Comparison of ENCODE assay signal across 1 cellular context in genomic region chr1:25549273-25550154, GRCh38.
A peak's percentile ranks its signal among the peaks of the same experiment; 100 is the strongest.
TF ChIP-seq lines count a peak whose summit lies in the region.

No MANE protein-coding gene starts in this region.

TF ChIP-seq in K562, 482 proteins besides CTCF, POLR2A, EP300 and RAD21 (continued from another document and continues in another):
- TF ChIP-seq, protein P1, sequence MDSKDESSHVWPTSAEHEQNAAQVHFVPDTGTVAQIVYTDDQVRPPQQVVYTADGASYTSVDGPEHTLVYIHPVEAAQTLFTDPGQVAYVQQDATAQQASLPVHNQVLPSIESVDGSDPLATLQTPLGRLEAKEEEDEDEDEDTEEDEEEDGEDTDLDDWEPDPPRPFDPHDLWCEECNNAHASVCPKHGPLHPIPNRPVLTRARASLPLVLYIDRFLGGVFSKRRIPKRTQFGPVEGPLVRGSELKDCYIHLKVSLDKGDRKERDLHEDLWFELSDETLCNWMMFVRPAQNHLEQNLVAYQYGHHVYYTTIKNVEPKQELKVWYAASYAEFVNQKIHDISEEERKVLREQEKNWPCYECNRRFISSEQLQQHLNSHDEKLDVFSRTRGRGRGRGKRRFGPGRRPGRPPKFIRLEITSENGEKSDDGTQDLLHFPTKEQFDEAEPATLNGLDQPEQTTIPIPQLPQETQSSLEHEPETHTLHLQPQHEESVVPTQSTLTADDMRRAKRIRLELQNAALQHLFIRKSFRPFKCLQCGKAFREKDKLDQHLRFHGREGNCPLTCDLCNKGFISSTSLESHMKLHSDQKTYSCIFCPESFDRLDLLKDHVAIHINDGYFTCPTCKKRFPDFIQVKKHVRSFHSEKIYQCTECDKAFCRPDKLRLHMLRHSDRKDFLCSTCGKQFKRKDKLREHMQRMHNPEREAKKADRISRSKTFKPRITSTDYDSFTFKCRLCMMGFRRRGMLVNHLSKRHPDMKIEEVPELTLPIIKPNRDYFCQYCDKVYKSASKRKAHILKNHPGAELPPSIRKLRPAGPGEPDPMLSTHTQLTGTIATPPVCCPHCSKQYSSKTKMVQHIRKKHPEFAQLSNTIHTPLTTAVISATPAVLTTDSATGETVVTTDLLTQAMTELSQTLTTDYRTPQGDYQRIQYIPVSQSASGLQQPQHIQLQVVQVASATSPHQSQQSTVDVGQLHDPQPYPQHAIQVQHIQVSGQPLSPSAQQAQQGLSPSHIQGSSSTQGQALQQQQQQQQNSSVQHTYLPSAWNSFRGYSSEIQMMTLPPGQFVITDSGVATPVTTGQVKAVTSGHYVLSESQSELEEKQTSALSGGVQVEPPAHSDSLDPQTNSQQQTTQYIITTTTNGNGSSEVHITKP (IDR thresholded peaks at IDR 0.05; ENCODE audit: partially characterized antibody) = peak; percentile 52
- TF ChIP-seq PHF21A (IDR thresholded peaks at IDR 0.05; ENCODE audit: borderline replicate concordance, low read depth) (peak; percentile 67; the same call in 1 of the 2 replicates), ZC3H8 (IDR thresholded peaks at IDR 0.05) (no peak), NFIC (IDR thresholded peaks at IDR 0.05) (no peak; the same call in 1 of the 2 replicates), ESRRB (CRISPR knock-in tag; IDR thresholded peaks at IDR 0.05; ENCODE audit: borderline replicate concordance) (no peak), ZNF197 (CRISPR knock-in tag; IDR thresholded peaks at IDR 0.05; ENCODE audit: low read depth) (peak; percentile 61; the same call in 1 of the 2 replicates), RHOXF2B (CRISPR knock-in tag; conservative IDR thresholded peaks at IDR 0.05) (0 out of 2 replicates have a peak, but pooled peaks have one; percentile 46), ZNF212 (CRISPR knock-in tag; IDR thresholded peaks at IDR 0.05) (no peak), KLF1 (tag; IDR thresholded peaks at IDR 0.05) (peak; percentile 36; the same call in 1 of the 2 replicates), NBN (IDR thresholded peaks at IDR 0.05; ENCODE audit: low read depth) (0 out of 2 replicates have a peak, but pooled peaks have one; percentile 72), ZBTB33 (CRISPR knock-in tag; IDR thresholded peaks at IDR 0.05) (no peak; the same call in none of the 2 replicates), ZNF79 (CRISPR knock-in tag; IDR thresholded peaks at IDR 0.05; ENCODE audit: low read depth) (no peak), CBX5 (IDR thresholded peaks at IDR 0.05; ENCODE audit: borderline replicate concordance, low read depth) (no peak), MEF2A (IDR thresholded peaks at IDR 0.05; ENCODE audit: control insufficient read depth, low read depth, low read length) (peak; percentile 99), PTBP1 (IDR thresholded peaks at IDR 0.05; ENCODE audit: low read depth, low read length) (no peak), ZNF551 (CRISPR knock-in tag; IDR thresholded peaks at IDR 0.05) (no peak), ZNF140 (CRISPR knock-in tag; IDR thresholded peaks at IDR 0.05) (no peak), KLF6 (CRISPR knock-in tag; IDR thresholded peaks at IDR 0.05; ENCODE audit: borderline replicate concordance) (0 out of 2 replicates have a peak, but pooled peaks have one; percentile 47), MTA2 (IDR thresholded peaks at IDR 0.05; ENCODE audit: low read depth) (no peak), NFE2L1 (tag; IDR thresholded peaks at IDR 0.05; ENCODE audit: borderline replicate concordance, low read depth) (no peak), FUS (optimal IDR thresholded peaks at IDR 0.05; ENCODE audit: low read depth, low read length) (no peak), ZBED1 (IDR thresholded peaks at IDR 0.05) (no peak), FOXP1 (CRISPR knock-in tag; IDR thresholded peaks at IDR 0.05) (peak; percentile 85; the same call in 1 of the 2 replicates), ZNF445 (CRISPR knock-in tag; IDR thresholded peaks at IDR 0.05; ENCODE audit: low read depth) (no peak), MTA3 (IDR thresholded peaks at IDR 0.05; ENCODE audit: borderline replicate concordance) (0 out of 2 replicates have a peak, but pooled peaks have one; percentile 18), BCL6 (CRISPR knock-in tag; IDR thresholded peaks at IDR 0.05) (no peak), ZNF121 (CRISPR knock-in tag; conservative IDR thresholded peaks at IDR 0.05) (no peak), CC2D1A (IDR thresholded peaks at IDR 0.05) (no peak), JUNB (CRISPR knock-in tag; conservative IDR thresholded peaks at IDR 0.05) (no peak), HMGN3 (IDR thresholded peaks at IDR 0.05; ENCODE audit: borderline replicate concordance, extremely low read depth, insufficient read length, low read depth, low read length) (peak; percentile 52), TFAM (CRISPR knock-in tag; conservative IDR thresholded peaks at IDR 0.05) (no peak), ZBTB17 (CRISPR knock-in tag; IDR thresholded peaks at IDR 0.05) (peak; percentile 63), HDAC8 (tag; IDR thresholded peaks at IDR 0.05) (no peak; the same call in 1 of the 2 replicates), ARID1B (IDR thresholded peaks at IDR 0.05) (0 out of 2 replicates have a peak, but pooled peaks have one; percentile 50), MECOM (CRISPR knock-in tag; IDR thresholded peaks at IDR 0.05) (no peak), MCM3 (IDR thresholded peaks at IDR 0.05) (no peak), SMARCE1 (IDR thresholded peaks at IDR 0.05) (peak; percentile 32; the same call in 1 of the 2 replicates), FOXP4 (CRISPR knock-in tag; IDR thresholded peaks at IDR 0.05; ENCODE audit: borderline replicate concordance) (peak; percentile 58; the same call in 1 of the 2 replicates), RBM39 (optimal IDR thresholded peaks at IDR 0.05; ENCODE audit: low read depth, low read length) (peak; percentile 15), FOXK2 (conservative IDR thresholded peaks at IDR 0.05 in 1 of 2, IDR thresholded peaks at IDR 0.05 in 1 of 2; ENCODE audit: low read depth in 2 of 2) (peak; percentile 28 to 53; a peak in 2 of 4 replicates), HCFC1 (IDR thresholded peaks at IDR 0.05; ENCODE audit: low read depth, low read length) (0 out of 2 replicates have a peak, but pooled peaks have one; percentile 10), EGR1 (conservative IDR thresholded peaks at IDR 0.05) (no peak)
- TF ChIP-seq, protein P2, sequence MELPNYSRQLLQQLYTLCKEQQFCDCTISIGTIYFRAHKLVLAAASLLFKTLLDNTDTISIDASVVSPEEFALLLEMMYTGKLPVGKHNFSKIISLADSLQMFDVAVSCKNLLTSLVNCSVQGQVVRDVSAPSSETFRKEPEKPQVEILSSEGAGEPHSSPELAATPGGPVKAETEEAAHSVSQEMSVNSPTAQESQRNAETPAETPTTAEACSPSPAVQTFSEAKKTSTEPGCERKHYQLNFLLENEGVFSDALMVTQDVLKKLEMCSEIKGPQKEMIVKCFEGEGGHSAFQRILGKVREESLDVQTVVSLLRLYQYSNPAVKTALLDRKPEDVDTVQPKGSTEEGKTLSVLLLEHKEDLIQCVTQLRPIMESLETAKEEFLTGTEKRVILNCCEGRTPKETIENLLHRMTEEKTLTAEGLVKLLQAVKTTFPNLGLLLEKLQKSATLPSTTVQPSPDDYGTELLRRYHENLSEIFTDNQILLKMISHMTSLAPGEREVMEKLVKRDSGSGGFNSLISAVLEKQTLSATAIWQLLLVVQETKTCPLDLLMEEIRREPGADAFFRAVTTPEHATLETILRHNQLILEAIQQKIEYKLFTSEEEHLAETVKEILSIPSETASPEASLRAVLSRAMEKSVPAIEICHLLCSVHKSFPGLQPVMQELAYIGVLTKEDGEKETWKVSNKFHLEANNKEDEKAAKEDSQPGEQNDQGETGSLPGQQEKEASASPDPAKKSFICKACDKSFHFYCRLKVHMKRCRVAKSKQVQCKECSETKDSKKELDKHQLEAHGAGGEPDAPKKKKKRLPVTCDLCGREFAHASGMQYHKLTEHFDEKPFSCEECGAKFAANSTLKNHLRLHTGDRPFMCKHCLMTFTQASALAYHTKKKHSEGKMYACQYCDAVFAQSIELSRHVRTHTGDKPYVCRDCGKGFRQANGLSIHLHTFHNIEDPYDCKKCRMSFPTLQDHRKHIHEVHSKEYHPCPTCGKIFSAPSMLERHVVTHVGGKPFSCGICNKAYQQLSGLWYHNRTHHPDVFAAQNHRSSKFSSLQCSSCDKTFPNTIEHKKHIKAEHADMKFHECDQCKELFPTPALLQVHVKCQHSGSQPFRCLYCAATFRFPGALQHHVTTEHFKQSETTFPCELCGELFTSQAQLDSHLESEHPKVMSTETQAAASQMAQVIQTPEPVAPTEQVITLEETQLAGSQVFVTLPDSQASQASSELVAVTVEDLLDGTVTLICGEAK (IDR thresholded peaks at IDR 0.05) = peak; percentile 25; the same call in 1 of the 2 replicates
- TF ChIP-seq, protein P2 (CRISPR knock-in tag; IDR thresholded peaks at IDR 0.05) = no peak
- TF ChIP-seq, protein P3, sequence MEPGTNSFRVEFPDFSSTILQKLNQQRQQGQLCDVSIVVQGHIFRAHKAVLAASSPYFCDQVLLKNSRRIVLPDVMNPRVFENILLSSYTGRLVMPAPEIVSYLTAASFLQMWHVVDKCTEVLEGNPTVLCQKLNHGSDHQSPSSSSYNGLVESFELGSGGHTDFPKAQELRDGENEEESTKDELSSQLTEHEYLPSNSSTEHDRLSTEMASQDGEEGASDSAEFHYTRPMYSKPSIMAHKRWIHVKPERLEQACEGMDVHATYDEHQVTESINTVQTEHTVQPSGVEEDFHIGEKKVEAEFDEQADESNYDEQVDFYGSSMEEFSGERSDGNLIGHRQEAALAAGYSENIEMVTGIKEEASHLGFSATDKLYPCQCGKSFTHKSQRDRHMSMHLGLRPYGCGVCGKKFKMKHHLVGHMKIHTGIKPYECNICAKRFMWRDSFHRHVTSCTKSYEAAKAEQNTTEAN (CRISPR knock-in tag; IDR thresholded peaks at IDR 0.05) = no peak
- TF ChIP-seq, protein P4, sequence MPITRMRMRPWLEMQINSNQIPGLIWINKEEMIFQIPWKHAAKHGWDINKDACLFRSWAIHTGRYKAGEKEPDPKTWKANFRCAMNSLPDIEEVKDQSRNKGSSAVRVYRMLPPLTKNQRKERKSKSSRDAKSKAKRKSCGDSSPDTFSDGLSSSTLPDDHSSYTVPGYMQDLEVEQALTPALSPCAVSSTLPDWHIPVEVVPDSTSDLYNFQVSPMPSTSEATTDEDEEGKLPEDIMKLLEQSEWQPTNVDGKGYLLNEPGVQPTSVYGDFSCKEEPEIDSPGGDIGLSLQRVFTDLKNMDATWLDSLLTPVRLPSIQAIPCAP (CRISPR knock-in tag; IDR thresholded peaks at IDR 0.05; ENCODE audit: borderline replicate concordance) = 0 out of 2 replicates have a peak, but pooled peaks have one; percentile 16
